Comparison of ENCODE assay signal across 8 cellular contexts in genomic region chr2:68320118-68320641, GRCh38. TPM values are rescaled to one million over a fixed set of nuclear protein-coding genes. Genes with fewer than 3 reads are reported as not detected.
DNase-seq lines count a peak whose midpoint lies in the region; ATAC-seq and TF ChIP-seq lines count a peak whose summit lies in the region.

No MANE protein-coding gene starts in this region.

- H3K4me1 Mint-ChIP-seq in activated CD8-positive, alpha-beta memory T cell treated with anti-CD3 and anti-CD28 coated beads, Interleukin-2, amount 10 ng/mL, durations not matched to agents 7 days and 5 days, result peaks cover 7% of the 10 kb centered on the region
- peaks cover 16% of the 10 kb centered on the region for H3K4me1 Mint-ChIP-seq in central memory CD8-positive, alpha-beta T cell
- peaks cover 12% of the 10 kb centered on the region for H3K4me1 Mint-ChIP-seq in type B pancreatic cell (ENCODE audit: unreplicated experiment)

- H3K4me3 Mint-ChIP-seq in activated CD8-positive, alpha-beta memory T cell treated with anti-CD3 and anti-CD28 coated beads, Interleukin-2, amount 10 ng/mL, durations not matched to agents 7 days and 5 days, result peak overlapping the region; percentile 44
- H3K4me3 Mint-ChIP-seq in central memory CD8-positive, alpha-beta T cell, result peak overlapping the region; percentile 76
- H3K4me3 Mint-ChIP-seq in type B pancreatic cell, result peak overlapping the region; percentile 86

- CTCF ChIA-PET in activated CD8-positive, alpha-beta memory T cell treated with anti-CD3 and anti-CD28 coated beads, Interleukin-2, amount 10 ng/mL, durations not matched to agents 7 days and 5 days (lab: Charles Lee), result interaction anchor here (0.7 to 1.4 kb wide), 3 partner anchors 121 to 263 kb away, joined by 3 to 4 read pairs (median 3); no protein-coding TSS in a partner anchor

- H3K9me3 Mint-ChIP-seq in activated CD8-positive, alpha-beta memory T cell treated with anti-CD3 and anti-CD28 coated beads, Interleukin-2, amount 10 ng/mL, durations not matched to agents 7 days and 5 days (ENCODE audit: low read depth), result no peaks in the 10 kb centered on the region
- H3K9me3 Mint-ChIP-seq in central memory CD8-positive, alpha-beta T cell, result no peaks in the 10 kb centered on the region
- no peaks in the 10 kb centered on the region for H3K9me3 Mint-ChIP-seq in type B pancreatic cell

- H3K27me3 Mint-ChIP-seq in activated CD8-positive, alpha-beta memory T cell treated with anti-CD3 and anti-CD28 coated beads, Interleukin-2, amount 10 ng/mL, durations not matched to agents 7 days and 5 days, result peaks cover 81% of the 10 kb centered on the region
- H3K27me3 Mint-ChIP-seq in central memory CD8-positive, alpha-beta T cell, result peaks cover 39% of the 10 kb centered on the region
- H3K27me3 Mint-ChIP-seq in type B pancreatic cell, result peaks cover 77% of the 10 kb centered on the region

- no peak for DNase-seq in activated CD8-positive, alpha-beta memory T cell treated with anti-CD3 and anti-CD28 coated beads, Interleukin-2, amount 10 ng/mL, durations not matched to agents 7 days and 5 days
- no peak for DNase-seq in activated CD8-positive, alpha-beta memory T cell treated with anti-CD3 and anti-CD28 coated beads, Interleukin-2, amount 50 U/mL, for 48 hours
- DNase-seq in NCI-H526 treated with DMSO at 0.1 percent for 48 hours (lab: John Stamatoyannopoulos, UW), result peak; percentile 60
- no peak for DNase-seq in central memory CD8-positive, alpha-beta T cell (ENCODE audit: low spot score in 2 of 2)
- peak; percentile 40 for DNase-seq in medulla oblongata (ENCODE audit: extremely low spot score)
- DNase-seq in type B pancreatic cell (ENCODE audit: extremely low spot score, unreplicated experiment), result no peak
- DNase-seq in 8988T, result no peak
- DNase-seq in activated gamma-delta T cell treated with Interleukin-2 at 50 U/mL for 16 hours, result no peak

- no peak for ATAC-seq in activated CD8-positive, alpha-beta memory T cell treated with anti-CD3 and anti-CD28 coated beads, Interleukin-2, amount 10 ng/mL, durations not matched to agents 7 days and 5 days
- no peak for ATAC-seq in central memory CD8-positive, alpha-beta T cell (replicated peaks; ENCODE audit: extremely low read depth, poor library complexity, severe bottlenecking)

- no peaks in the 10 kb centered on the region for H3K36me3 Mint-ChIP-seq in activated CD8-positive, alpha-beta memory T cell treated with anti-CD3 and anti-CD28 coated beads, Interleukin-2, amount 10 ng/mL, durations not matched to agents 7 days and 5 days
- H3K36me3 Mint-ChIP-seq in central memory CD8-positive, alpha-beta T cell (ENCODE audit: insufficient read depth), result peaks cover 1% of the 10 kb centered on the region
- H3K36me3 Mint-ChIP-seq in type B pancreatic cell, result peaks cover 6% of the 10 kb centered on the region

- no peak for TF ChIP-seq CTCF in type B pancreatic cell (conservative IDR thresholded peaks at IDR 0.05)

- H3K27ac Mint-ChIP-seq in activated CD8-positive, alpha-beta memory T cell treated with anti-CD3 and anti-CD28 coated beads, Interleukin-2, amount 10 ng/mL, durations not matched to agents 7 days and 5 days, result no peak overlapping the region
- no peak overlapping the region for H3K27ac Mint-ChIP-seq in central memory CD8-positive, alpha-beta T cell (ENCODE audit: low read depth)
- H3K27ac Mint-ChIP-seq in type B pancreatic cell, result peak overlapping the region; percentile 5

RNA-seq across cellular contexts. Expression of gene CNRIP1, which starts 0.4 kb away (rescaled TPM):
- not detected for total RNA-seq in activated CD8-positive, alpha-beta memory T cell treated with anti-CD3 and anti-CD28 coated beads, Interleukin-2, amount 10 ng/mL, durations not matched to agents 7 days and 5 days
- 0.36 and 15.0 TPM in 2 replicates for total RNA-seq in type B pancreatic cell (ENCODE audit: low replicate concordance)

RNA-seq across cellular contexts. Expression of gene PLEK, which starts 44.9 kb away (rescaled TPM):
- total RNA-seq in activated CD8-positive, alpha-beta memory T cell treated with anti-CD3 and anti-CD28 coated beads, Interleukin-2, amount 10 ng/mL, durations not matched to agents 7 days and 5 days, result 10 to 100 TPM; 31.8 to 42.5 TPM
- not detected in 2 replicates for total RNA-seq in type B pancreatic cell (ENCODE audit: low replicate concordance)

Comparison
In these comparisons a context has a peak if more than half of its experiments do, and no peak if none do; other contexts are left out.
1. DNase-seq: peak in NCI-H526 treated with DMSO at 0.1 percent for 48 hours (single experiment) and medulla oblongata (single experiment); none in activated CD8-positive, alpha-beta memory T cell treated with anti-CD3 and anti-CD28 coated beads, Interleukin-2, amount 10 ng/mL, durations not matched to agents 7 days and 5 days (single experiment), activated CD8-positive, alpha-beta memory T cell treated with anti-CD3 and anti-CD28 coated beads, Interleukin-2, amount 50 U/mL, for 48 hours (single experiment), central memory CD8-positive, alpha-beta T cell (0 of 2), type B pancreatic cell (single experiment), 8988T (single experiment) and activated gamma-delta T cell treated with Interleukin-2 at 50 U/mL for 16 hours (single experiment).
2. RNA of gene PLEK, which starts 44.9 kb away (total RNA-seq): 31.8 to 42.5 TPM in activated CD8-positive, alpha-beta memory T cell treated with anti-CD3 and anti-CD28 coated beads, Interleukin-2, amount 10 ng/mL, durations not matched to agents 7 days and 5 days; not detected in type B pancreatic cell; every median in the first group is over 10 times any median in the second.
3. Peak in every context shown above with its lines, with median percentiles within 50 percentile points of each other: H3K4me3 Mint-ChIP-seq.